8 cellular contexts compared by ENCODE assay signal in genomic region chr1:233328661-233329498, GRCh38. TPM values are rescaled to one million over a fixed set of nuclear protein-coding genes. Genes with fewer than 3 reads are reported as not detected.
A peak's percentile ranks its signal among the peaks of the same experiment; 100 is the strongest.
DNase-seq lines count a peak whose midpoint lies in the region; ATAC-seq and TF ChIP-seq lines count a peak whose summit lies in the region.

No MANE protein-coding gene starts in this region.

- peak overlapping the region; percentile 81 for H3K4me2 ChIP-seq in parathyroid adenoma (ENCODE audit: low read length)

- H3K36me3 ChIP-seq in SK-N-MC (ENCODE audit: insufficient read depth, low read length) (no peaks in the 10 kb centered on the region), esophagus muscularis mucosa (no peaks in the 10 kb centered on the region), parathyroid adenoma (ENCODE audit: control insufficient read depth, insufficient read depth, low read length) (no peaks in the 10 kb centered on the region)

- peaks cover 41% of the 10 kb centered on the region for H3K27me3 Mint-ChIP-seq in T-helper 1 cell treated with Interleukin-12 subunit alpha and Interleukin-12 subunit beta and Interleukin-4 antibody, amounts not matched to agents 30 μg/mL and 1 μg/mL, for 36 hours (ENCODE audit: low read depth)

- peak overlapping the region; percentile 66 for H3K4me3 Mint-ChIP-seq in T-helper 1 cell treated with Interleukin-12 subunit alpha and Interleukin-12 subunit beta and Interleukin-4 antibody, amounts not matched to agents 30 μg/mL and 1 μg/mL, for 36 hours

- no peak for TF ChIP-seq POLR2A in esophagus muscularis mucosa (IDR thresholded peaks at IDR 0.05; ENCODE audit: low read depth)

- no peak for TF ChIP-seq EP300 in esophagus muscularis mucosa (IDR thresholded peaks at IDR 0.05)

- H3K4me1 Mint-ChIP-seq in T-helper 1 cell treated with Interleukin-12 subunit alpha and Interleukin-12 subunit beta and Interleukin-4 antibody, amounts not matched to agents 30 μg/mL and 1 μg/mL, for 36 hours (ENCODE audit: low read depth), result peaks cover 8% of the 10 kb centered on the region

- H3K4me3 ChIP-seq in SK-N-MC (peak overlapping the region; percentile 80), esophagus muscularis mucosa (peak overlapping the region; percentile 61 to 76 (median 66)), parathyroid adenoma (ENCODE audit: low read depth, low read length) (peak overlapping the region; percentile 50)

- H3K4me1 ChIP-seq in esophagus muscularis mucosa (peaks cover 14 to 25% (median 24%) of the 10 kb centered on the region in 4 donors), parathyroid adenoma (no peaks in the 10 kb centered on the region)

- intact Hi-C loops in esophagus muscularis mucosa (cut with DNase I), result no loop called here

- H3K9me3 Mint-ChIP-seq in T-helper 1 cell treated with Interleukin-12 subunit alpha and Interleukin-12 subunit beta and Interleukin-4 antibody, amounts not matched to agents 30 μg/mL and 1 μg/mL, for 36 hours, result no peaks in the 10 kb centered on the region

- WGBS in esophagus muscularis mucosa, result 39% methylated on average over 32 of the region's 40 CpGs

- peak overlapping the region; percentile 58 for H2AFZ ChIP-seq in parathyroid adenoma

- H3K27me3 ChIP-seq in esophagus muscularis mucosa, result peaks cover 0 to 55% (median 3%) of the 10 kb centered on the region in 4 donors
- H3K27me3 ChIP-seq in parathyroid adenoma (ENCODE audit: control insufficient read depth, insufficient read depth, low read length), result no peaks in the 10 kb centered on the region

- H3K27ac ChIP-seq in SK-N-MC (no peak overlapping the region), esophagus muscularis mucosa (replicated peaks in 1 of 4) (no peak overlapping the region), parathyroid adenoma (no peak overlapping the region)

- no peak overlapping the region for H3K9ac ChIP-seq in SK-N-MC (ENCODE audit: insufficient read length)
- no peak overlapping the region for H3K9ac ChIP-seq in parathyroid adenoma

- no peaks in the 10 kb centered on the region for H3K79me2 ChIP-seq in parathyroid adenoma

- no peaks in the 10 kb centered on the region for H3K36me3 Mint-ChIP-seq in T-helper 1 cell treated with Interleukin-12 subunit alpha and Interleukin-12 subunit beta and Interleukin-4 antibody, amounts not matched to agents 30 μg/mL and 1 μg/mL, for 36 hours (ENCODE audit: low read depth)

- no peak overlapping the region for H3K27ac Mint-ChIP-seq in T-helper 1 cell treated with Interleukin-12 subunit alpha and Interleukin-12 subunit beta and Interleukin-4 antibody, amounts not matched to agents 30 μg/mL and 1 μg/mL, for 36 hours

- no peaks in the 10 kb centered on the region for H3K9me3 ChIP-seq in SK-N-MC (ENCODE audit: low read depth, low read length)
- no peaks in the 10 kb centered on the region for H3K9me3 ChIP-seq in esophagus muscularis mucosa
- H3K9me3 ChIP-seq in parathyroid adenoma (ENCODE audit: control insufficient read depth, low read length), result no peaks in the 10 kb centered on the region

- TF ChIP-seq CTCF in esophagus muscularis mucosa (IDR thresholded peaks at IDR 0.05) (no peak), parathyroid adenoma (IDR thresholded peaks at IDR 0.05) (no peak)

- ATAC-seq in HG02678 (IDR thresholded peaks at IDR 0.05; ENCODE audit: unreplicated experiment), result no peak
- ATAC-seq in GM18907 (IDR thresholded peaks at IDR 0.05; ENCODE audit: unreplicated experiment), result no peak
- ATAC-seq in HG03175 (IDR thresholded peaks at IDR 0.05; ENCODE audit: unreplicated experiment), result no peak

- no peak for DNase-seq in T-helper 1 cell
- DNase-seq in SK-N-MC (ENCODE audit: low read depth, low spot score), result no peak
- no peak for DNase-seq in esophagus muscularis mucosa (ENCODE audit: extremely low spot score)

RNA-seq across cellular contexts. Expression of gene MAP3K21, which starts 1.4 kb away (rescaled TPM):
- total RNA-seq in esophagus muscularis mucosa, result under 1 TPM; 0.34 to 0.66 (median 0.43) TPM

RNA-seq across cellular contexts. Expression of gene PCNX2, which starts 33.4 kb away (rescaled TPM):
- 10 to 100 TPM in 1 of 4 donors, 1 to 10 TPM in 3; 5.7 to 23.3 (median 7.9) TPM for total RNA-seq in esophagus muscularis mucosa
